Comparison of ENCODE assay signal across 9 cellular contexts in the genomic region with DNA sequence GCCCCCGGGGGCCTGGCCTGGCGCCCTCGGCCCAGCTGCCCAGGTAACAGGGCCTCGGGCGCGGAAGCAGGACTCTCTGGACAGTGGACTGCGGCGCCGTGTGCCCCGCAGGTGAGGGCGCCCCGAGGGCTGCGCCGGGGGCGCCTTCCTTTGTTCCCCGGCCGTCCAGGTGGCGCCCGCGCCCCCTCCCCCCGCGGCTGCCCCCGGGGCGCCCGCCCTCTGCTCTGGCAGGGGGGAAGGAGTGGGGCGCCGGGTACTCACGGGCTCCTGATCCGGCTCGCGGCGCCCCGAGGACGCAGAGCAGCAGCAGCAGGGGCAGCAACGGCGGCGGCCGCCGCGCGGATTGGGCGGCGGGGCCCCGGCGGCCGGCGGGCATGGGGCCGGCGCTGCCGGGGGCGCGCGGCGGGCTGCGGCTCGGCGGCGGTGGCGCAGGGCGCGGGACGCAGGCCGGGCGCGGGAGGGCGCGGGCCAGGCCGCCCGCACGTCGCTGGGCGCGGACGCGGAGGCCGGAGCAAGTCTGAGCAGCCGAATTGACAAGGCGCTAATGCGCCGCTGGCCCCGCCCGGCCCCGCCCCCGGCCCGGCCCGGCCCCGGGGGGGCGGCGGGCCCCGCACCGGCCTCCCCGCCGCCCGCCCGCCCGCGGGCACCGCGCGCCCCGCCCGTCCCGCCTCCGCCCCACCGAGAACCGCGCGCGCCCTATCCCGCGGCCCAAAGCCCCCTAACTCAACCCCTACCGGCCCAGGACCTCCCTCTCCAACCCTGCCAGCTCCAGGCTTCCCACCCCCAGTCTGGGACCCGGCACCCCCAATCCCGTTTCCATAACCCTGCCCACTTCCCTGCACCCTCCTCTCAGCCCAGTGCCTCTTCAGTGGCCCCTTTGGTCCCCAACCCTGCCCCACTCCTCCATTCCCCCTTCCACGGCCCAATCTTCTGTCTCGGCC. TPM values are rescaled to one million over a fixed set of nuclear protein-coding genes. Genes with fewer than 3 reads are reported as not detected.
DNase-seq lines count a peak whose midpoint lies in the region; ATAC-seq and TF ChIP-seq lines count a peak whose summit lies in the region.
"Had no signal": no experiment of that assay in that cellular context is flagged by ENCODE, and none has a peak within 500 bp of the region (broad histone marks: within the 10 kb centered on the region; RNA-seq: fewer than 3 reads in every experiment).

A gene with protein sequence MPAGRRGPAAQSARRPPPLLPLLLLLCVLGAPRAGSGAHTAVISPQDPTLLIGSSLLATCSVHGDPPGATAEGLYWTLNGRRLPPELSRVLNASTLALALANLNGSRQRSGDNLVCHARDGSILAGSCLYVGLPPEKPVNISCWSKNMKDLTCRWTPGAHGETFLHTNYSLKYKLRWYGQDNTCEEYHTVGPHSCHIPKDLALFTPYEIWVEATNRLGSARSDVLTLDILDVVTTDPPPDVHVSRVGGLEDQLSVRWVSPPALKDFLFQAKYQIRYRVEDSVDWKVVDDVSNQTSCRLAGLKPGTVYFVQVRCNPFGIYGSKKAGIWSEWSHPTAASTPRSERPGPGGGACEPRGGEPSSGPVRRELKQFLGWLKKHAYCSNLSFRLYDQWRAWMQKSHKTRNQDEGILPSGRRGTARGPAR (minus strand): TSS at position 519 of the 941 bp plus-strand sequence. CDS start 143 bp downstream, at position 376.

- TF ChIP-seq CTCF in H9 (conservative IDR thresholded peaks at IDR 0.05) (no peak), body of pancreas (IDR thresholded peaks at IDR 0.05) (no peak), GM10266 (IDR thresholded peaks at IDR 0.05; ENCODE audit: control insufficient read depth, insufficient read depth, low read depth, missing control alignments) (no peak)

- no peak for DNase-seq in H9
- no peak for DNase-seq in body of pancreas
- DNase-seq in stimulated activated naive B cell treated with anti-CD40 and anti-IgM and Interleukin-4, amounts not matched to agents 10 μg/mL and 1 μg/mL and 100 μg/mL, for 72 hours, result no peak
- no peak for DNase-seq in NCI-H2107 treated with DMSO at 0.1 percent for 48 hours (lab: John Stamatoyannopoulos, UW; ENCODE audit: unreplicated experiment)
- no peak for DNase-seq in activated CD8-positive, alpha-beta memory T cell treated with anti-CD3 and anti-CD28 coated beads, Interleukin-2, amount 50 U/mL, for 48 hours
- DNase-seq in GM10266 (ENCODE audit: extremely low spot score), result no peak
- no peak for DNase-seq in AML-193 (lab: John Stamatoyannopoulos, UW)

- no peak within 1 kb of the TSS for H2BK20ac ChIP-seq in H9 (ENCODE audit: low read depth, low read length, poor library complexity, severe bottlenecking)

- whole genome bisulfite sequencing in H9 (ENCODE audit: extremely low coverage, insufficient read length, low lambda C conversion rate), result no CpG with 5 or more reads among the region's 116 CpGs
- WGBS in body of pancreas, 2 donors, result 0 to 1% methylated on average over 3 to 66 of the region's 116 CpGs

- no peak within 1 kb of the TSS for H3K9ac ChIP-seq in H9 (ENCODE audit: extremely low read depth, insufficient read length, low read length)

- no peak within 1 kb of the TSS for H3K18ac ChIP-seq in H9 (ENCODE audit: insufficient read length, low read depth, low read length)

- H3K36me3 Mint-ChIP-seq in H9 (ENCODE audit: insufficient read depth in 1 of 3, low read depth in 3 of 3), result peaks cover 0 to 6% (median 0%) of the 10 kb centered on the region in 3 experiments; a peak in 2 of 7 replicates
- no peaks in the 10 kb centered on the region for H3K36me3 Mint-ChIP-seq in stimulated activated naive B cell treated with anti-CD40 and anti-IgM and Interleukin-4, amounts not matched to agents 10 μg/mL and 1 μg/mL and 100 μg/mL, for 72 hours

- no peak for TF ChIP-seq POLR2A in body of pancreas (IDR thresholded peaks at IDR 0.05)

- H2AK5ac ChIP-seq in H9 (ENCODE audit: insufficient read length, low read length), result no peak within 1 kb of the TSS

- no peak within 1 kb of the TSS for H2BK15ac ChIP-seq in H9 (ENCODE audit: low read depth, low read length)

- H4K91ac ChIP-seq in H9 (ENCODE audit: insufficient read length, low read depth, low read length), result no peak within 1 kb of the TSS

- peaks cover 17% of the 10 kb centered on the region for H3K4me1 ChIP-seq in H9 (ENCODE audit: insufficient read depth, low read length)
- H3K4me1 ChIP-seq in body of pancreas, result peaks cover 27% of the 10 kb centered on the region

- H3K9me3 ChIP-seq in H9 (ENCODE audit: control insufficient read depth, low read depth, low read length) (no peaks in the 10 kb centered on the region), body of pancreas (no peaks in the 10 kb centered on the region)

- no peak within 1 kb of the TSS for H3K14ac ChIP-seq in H9 (ENCODE audit: insufficient read depth, low read length)

- H3K4me3 ChIP-seq in body of pancreas, result no peak within 1 kb of the TSS
- H3K4me3 ChIP-seq in iPS-11a (ENCODE audit: low read depth, low read length), result peak within 1 kb of the TSS; percentile 35

- H3K79me2 ChIP-seq in H9 (ENCODE audit: insufficient read depth, low read length), result no peaks in the 10 kb centered on the region

- H3K23ac ChIP-seq in H9 (ENCODE audit: insufficient read length, low read depth, low read length), result no peak within 1 kb of the TSS

- H3T11ph ChIP-seq in H9 (ENCODE audit: low read length), result no peak within 1 kb of the TSS

- H2AFZ ChIP-seq in H9 (ENCODE audit: low read length), result no peak within 1 kb of the TSS

- H3K4me3 Mint-ChIP-seq in H9, result peak within 1 kb of the TSS; percentile 64 to 76
- H3K4me3 Mint-ChIP-seq in stimulated activated naive B cell treated with anti-CD40 and anti-IgM and Interleukin-4, amounts not matched to agents 10 μg/mL and 1 μg/mL and 100 μg/mL, for 72 hours, result peak within 1 kb of the TSS; percentile 50 to 57

- no peaks in the 10 kb centered on the region for H3K36me3 ChIP-seq in body of pancreas (replicated peaks in 1 of 2; ENCODE audit: insufficient read depth in 1 of 2, low read depth in 2 of 2)

- peak; percentile 30 for ATAC-seq in body of pancreas
- no peak for ATAC-seq in stimulated activated naive B cell treated with anti-CD40 and anti-IgM and Interleukin-4, amounts not matched to agents 10 μg/mL and 1 μg/mL and 100 μg/mL, for 72 hours (replicated peaks)

- no peak within 1 kb of the TSS for H2BK120ac ChIP-seq in H9 (ENCODE audit: low read depth, low read length, poor library complexity, severe bottlenecking)

- peaks cover 12% of the 10 kb centered on the region for H3K23me2 ChIP-seq in H9 (ENCODE audit: insufficient read length, low read depth, low read length, poor library complexity, severe bottlenecking)

- no peak within 1 kb of the TSS for H2BK5ac ChIP-seq in H9 (ENCODE audit: insufficient read length, low read length)

- H3K56ac ChIP-seq in H9 (ENCODE audit: insufficient read length, low read depth, low read length), result no peak within 1 kb of the TSS

- H4K5ac ChIP-seq in H9 (ENCODE audit: insufficient read length, low read depth, low read length), result no peak within 1 kb of the TSS

- peaks cover 39 to 52% of the 10 kb centered on the region in 2 experiments for H3K4me1 Mint-ChIP-seq in H9
- H3K4me1 Mint-ChIP-seq in stimulated activated naive B cell treated with anti-CD40 and anti-IgM and Interleukin-4, amounts not matched to agents 10 μg/mL and 1 μg/mL and 100 μg/mL, for 72 hours, result peaks cover 16 to 42% of the 10 kb centered on the region in 2 donors

- no peak within 1 kb of the TSS for H3K4ac ChIP-seq in H9 (ENCODE audit: low read depth, low read length)

- H3K9me3 Mint-ChIP-seq in H9, result peaks cover 0 to 2% of the 10 kb centered on the region in 2 experiments; a peak in 1 of 5 replicates
- no peaks in the 10 kb centered on the region for H3K9me3 Mint-ChIP-seq in stimulated activated naive B cell treated with anti-CD40 and anti-IgM and Interleukin-4, amounts not matched to agents 10 μg/mL and 1 μg/mL and 100 μg/mL, for 72 hours

- H2BK12ac ChIP-seq in H9 (ENCODE audit: insufficient read length, low read depth, low read length), result no peak within 1 kb of the TSS

- H3K27me3 Mint-ChIP-seq in H9 (ENCODE audit: low read depth), result peaks cover 85% of the 10 kb centered on the region
- H3K27me3 Mint-ChIP-seq in stimulated activated naive B cell treated with anti-CD40 and anti-IgM and Interleukin-4, amounts not matched to agents 10 μg/mL and 1 μg/mL and 100 μg/mL, for 72 hours, result peaks cover 72 to 82% of the 10 kb centered on the region in 2 donors

- intact Hi-C loops in body of pancreas (cut with DNase I), result no loop called here

- H3K4me2 ChIP-seq in H9 (ENCODE audit: insufficient read depth, insufficient read length, low read length), result peak within 1 kb of the TSS; percentile 24

- no peak within 1 kb of the TSS for H3K27ac ChIP-seq in H9 (ENCODE audit: insufficient read length, low read depth, low read length)
- H3K27ac ChIP-seq in body of pancreas, result no peak within 1 kb of the TSS

- H3K27me3 ChIP-seq in H9 (ENCODE audit: insufficient read depth, low read length) (peaks cover 73% of the 10 kb centered on the region), body of pancreas (peaks cover 0 to 45% of the 10 kb centered on the region in 2 donors)

- no peaks in the 10 kb centered on the region for H3K79me1 ChIP-seq in H9 (ENCODE audit: insufficient read depth, low read depth, low read length, poor library complexity, severe bottlenecking)

- no peaks in the 10 kb centered on the region for H4K20me1 ChIP-seq in H9 (ENCODE audit: control insufficient read depth, insufficient read depth, insufficient read length)

- no peak within 1 kb of the TSS for H3K27ac Mint-ChIP-seq in H9
- H3K27ac Mint-ChIP-seq in stimulated activated naive B cell treated with anti-CD40 and anti-IgM and Interleukin-4, amounts not matched to agents 10 μg/mL and 1 μg/mL and 100 μg/mL, for 72 hours, result no peak within 1 kb of the TSS

- H4K8ac ChIP-seq in H9 (replicated peaks; ENCODE audit: insufficient read length, low read depth, low read length), result no peak within 1 kb of the TSS

RNA-seq across cellular contexts. Expression of the gene that starts here (rescaled TPM):
- total RNA-seq in H9 (2021) (13.9 and 16.2 TPM in 2 replicates), body of pancreas (10 to 100 TPM; 23.3 to 40.2 TPM)
- total RNA-seq: HT-29 had no signal
